Comparison of ENCODE assay signal across 20 cellular contexts in genomic region chr11:8022876-8023275, GRCh38. TPM values are rescaled to one million over a fixed set of nuclear protein-coding genes. Genes with fewer than 3 reads are reported as not detected.
"Had no signal": no experiment of that assay in that cellular context is flagged by ENCODE, and none has a peak within 500 bp of the region (broad histone marks: within the 10 kb centered on the region; RNA-seq: fewer than 3 reads in every experiment).

No MANE protein-coding gene starts in this region.

- FAIRE-seq: small intestine had no signal

- H3K27me3 ChIP-seq: brain microvascular endothelial cell had no signal

- H3K27ac Mint-ChIP-seq: activated CD4-positive, alpha-beta memory T cell treated with anti-CD3 and anti-CD28 coated beads for 36 hours; activated CD4-positive, alpha-beta T cell treated with anti-CD3 and anti-CD28 coated beads for 36 hours; activated naive CD8-positive, alpha-beta T cell treated with anti-CD3 and anti-CD28 coated beads, Interleukin-2, amount 10 ng/mL, durations not matched to agents 7 days and 5 days; activated T-helper 1 cell treated with anti-CD3 and anti-CD28 coated beads, Interleukin-12 subunit alpha, Interleukin-12 subunit beta, Interleukin-2, Interleukin-4 antibody, amounts not matched to agents 30 ng/mL and 10 ng/mL and 1 ng/mL, durations not matched to agents 14 hours and 24 hours and 36 hours; immature natural killer cell had no signal

- H3K36me3 ChIP-seq: brain microvascular endothelial cell, lower lobe of right lung, neutrophil, transverse colon had no signal

- H3K9me3 Mint-ChIP-seq: activated CD4-positive, alpha-beta memory T cell treated with anti-CD3 and anti-CD28 coated beads for 36 hours; activated naive CD8-positive, alpha-beta T cell treated with anti-CD3 and anti-CD28 coated beads, Interleukin-2, amount 10 ng/mL, durations not matched to agents 7 days and 5 days; activated T-helper 1 cell treated with anti-CD3 and anti-CD28 coated beads, Interleukin-12 subunit alpha, Interleukin-12 subunit beta, Interleukin-2, Interleukin-4 antibody, amounts not matched to agents 30 ng/mL and 10 ng/mL and 1 ng/mL, durations not matched to agents 14 hours and 24 hours and 36 hours had no signal

- H3K36me3 Mint-ChIP-seq: activated CD4-positive, alpha-beta memory T cell treated with anti-CD3 and anti-CD28 coated beads for 36 hours; activated naive CD8-positive, alpha-beta T cell treated with anti-CD3 and anti-CD28 coated beads, Interleukin-2, amount 10 ng/mL, durations not matched to agents 7 days and 5 days; naive thymus-derived CD4-positive, alpha-beta T cell had no signal

- H3K4me3 ChIP-seq: lower lobe of right lung, transverse colon had no signal

- H3K4me3 Mint-ChIP-seq: activated CD4-positive, alpha-beta memory T cell treated with anti-CD3 and anti-CD28 coated beads for 36 hours; activated CD4-positive, alpha-beta T cell treated with anti-CD3 and anti-CD28 coated beads for 36 hours; activated naive CD8-positive, alpha-beta T cell treated with anti-CD3 and anti-CD28 coated beads, Interleukin-2, amount 10 ng/mL, durations not matched to agents 7 days and 5 days; activated T-helper 1 cell treated with anti-CD3 and anti-CD28 coated beads, Interleukin-12 subunit alpha, Interleukin-12 subunit beta, Interleukin-2, Interleukin-4 antibody, amounts not matched to agents 30 ng/mL and 10 ng/mL and 1 ng/mL, durations not matched to agents 14 hours and 24 hours and 36 hours; immature natural killer cell; naive thymus-derived CD4-positive, alpha-beta T cell; T-helper 17 cell had no signal

- H3K9me3 ChIP-seq: lower lobe of right lung, neutrophil, transverse colon had no signal

- DNase-seq: activated CD4-positive, alpha-beta memory T cell treated with anti-CD3 and anti-CD28 coated beads for 36 hours; activated CD4-positive, alpha-beta T cell treated with anti-CD3 and anti-CD28 coated beads for 36 hours; activated naive CD8-positive, alpha-beta T cell treated with anti-CD3 and anti-CD28 coated beads, Interleukin-2, amount 10 ng/mL, durations not matched to agents 7 days and 5 days; brain microvascular endothelial cell; effector memory CD4-positive, alpha-beta T cell; foreskin melanocyte; immature natural killer cell; left cardiac atrium; lower lobe of right lung; midbrain; naive thymus-derived CD4-positive, alpha-beta T cell; small intestine; stimulated activated CD4-positive, alpha-beta T cell treated with anti-CD3 and anti-CD28 coated beads, Interleukin-4, amount 100 ng/mL, for 4 hours; stimulated activated CD8-positive, alpha-beta memory T cell treated with anti-CD3 and anti-CD28 coated beads, Interleukin-4, amount 100 ng/mL, for 48 hours; stimulated activated naive CD4-positive, alpha-beta T cell treated with Interleukin-2 at 50 U/mL for 16 hours; substantia nigra; T-helper 17 cell; transverse colon had no signal

- ATAC-seq: activated CD4-positive, alpha-beta T cell treated with anti-CD3 and anti-CD28 coated beads for 36 hours; left cardiac atrium; lower lobe of right lung; naive thymus-derived CD4-positive, alpha-beta T cell; T-helper 17 cell had no signal

- H3K27ac ChIP-seq: brain microvascular endothelial cell, lower lobe of right lung, neutrophil, transverse colon had no signal

RNA-seq across cellular contexts. Expression of gene NLRP10, which starts 57.6 kb away (rescaled TPM):
- total RNA-seq: activated CD4-positive, alpha-beta memory T cell treated with anti-CD3 and anti-CD28 coated beads for 36 hours; activated CD4-positive, alpha-beta T cell treated with anti-CD3 and anti-CD28 coated beads for 36 hours; activated naive CD8-positive, alpha-beta T cell treated with anti-CD3 and anti-CD28 coated beads, Interleukin-2, amount 10 ng/mL, durations not matched to agents 7 days and 5 days; activated T-helper 1 cell treated with anti-CD3 and anti-CD28 coated beads, Interleukin-12 subunit alpha, Interleukin-12 subunit beta, Interleukin-2, Interleukin-4 antibody, amounts not matched to agents 30 ng/mL and 10 ng/mL and 1 ng/mL, durations not matched to agents 14 hours and 24 hours and 36 hours; left cardiac atrium; lower lobe of right lung; naive thymus-derived CD4-positive, alpha-beta T cell; T-helper 17 cell; transverse colon had no signal
- polyA plus RNA-seq: immature natural killer cell; naive thymus-derived CD4-positive, alpha-beta T cell; small intestine had no signal

RNA-seq across cellular contexts. Expression of gene TUB, which starts 58.1 kb away (rescaled TPM):
- polyA plus RNA-seq: immature natural killer cell had no signal
